ENCODE assay signal across 29 cellular contexts in genomic region chr6:1496836-1497592, GRCh38.
DNase-seq lines count a peak whose midpoint lies in the region; ATAC-seq lines count a peak whose summit lies in the region.
"Had no signal": no experiment of that assay in that cellular context is flagged by ENCODE, and none has a peak within 500 bp of the region (broad histone marks: within the 10 kb centered on the region; RNA-seq: fewer than 3 reads in every experiment).

No MANE protein-coding gene starts in this region.

- no peaks in the 10 kb centered on the region for H3K27me3 ChIP-seq in muscle layer of colon (ENCODE audit: control insufficient read depth in 1 of 2, insufficient read depth in 2 of 2, low read length in 2 of 2)
- H3K27me3 ChIP-seq: BLaER1 treated with 17β-estradiol and CSF1 and Interleukin-3, amounts not matched to agents 10 nM and 100 nM; esophagus squamous epithelium; suprapubic skin; upper lobe of right lung had no signal

- H3K36me3 ChIP-seq in muscle layer of colon (ENCODE audit: insufficient read depth, low read length), result no peaks in the 10 kb centered on the region
- H3K36me3 ChIP-seq: BLaER1 treated with 17β-estradiol and CSF1 and Interleukin-3, amounts not matched to agents 10 nM and 100 nM; esophagus squamous epithelium; suprapubic skin; upper lobe of right lung had no signal

- H3K9ac ChIP-seq in muscle layer of colon (ENCODE audit: low read length), result no peak overlapping the region
- H3K9ac ChIP-seq: BLaER1 treated with 17β-estradiol and CSF1 and Interleukin-3, amounts not matched to agents 10 nM and 100 nM; GM23248 had no signal

- no peaks in the 10 kb centered on the region for H3K9me3 ChIP-seq in muscle layer of colon (ENCODE audit: low read length)
- H3K9me3 ChIP-seq: mucosa of descending colon, suprapubic skin, upper lobe of right lung had no signal

- H3K27ac ChIP-seq in muscle layer of colon (ENCODE audit: low read depth, low read length), result peak overlapping the region; percentile 6
- H3K27ac ChIP-seq: BLaER1 treated with 17β-estradiol and CSF1 and Interleukin-3, amounts not matched to agents 10 nM and 100 nM; esophagus squamous epithelium; GM23248; skin epidermis; suprapubic skin; upper lobe of right lung; VCaP had no signal

- in situ Hi-C loops in G401 (cut with HindIII; ENCODE audit: low sequenced_read_pairs), result no loop called here

- ATAC-seq in GM21737 (IDR thresholded peaks at IDR 0.05; ENCODE audit: unreplicated experiment) (no peak), HG03175 (IDR thresholded peaks at IDR 0.05; ENCODE audit: unreplicated experiment) (no peak)
- ATAC-seq: activated CD8-positive, alpha-beta T cell treated with anti-CD3 and anti-CD28 coated beads, Interleukin-2, amount 10 ng/mL, durations not matched to agents 7 days and 5 days; activated T-helper 17 cell treated with anti-CD3 and anti-CD28 coated beads, Interleukin-2, amount 50 U/mL, for 72 hours; mucosa of descending colon; Panc1; stimulated activated naive B cell treated with anti-CD40 and anti-IgM and Interleukin-4, amounts not matched to agents 10 μg/mL and 1 μg/mL and 100 μg/mL, for 72 hours; upper lobe of right lung had no signal

- DNase-seq in G401 (ENCODE audit: low spot score) (peak; percentile 27), NCI-H128 (lab: John Stamatoyannopoulos, UW; ENCODE audit: unreplicated experiment) (peak; percentile 40), NCI-H69 (lab: John Stamatoyannopoulos, UW) (peak; percentile 29)
- no peak for DNase-seq in activated effector memory CD4-positive, alpha-beta T cell treated with anti-CD3 and anti-CD28 coated beads, Interleukin-2, amount 50 U/mL, for 16 hours
- DNase-seq: activated CD4-positive, alpha-beta T cell treated with anti-CD3 and anti-CD28 coated beads for 4 hours; activated CD8-positive, alpha-beta T cell treated with anti-CD3 and anti-CD28 coated beads, Interleukin-2, amount 10 ng/mL, durations not matched to agents 7 days and 5 days; activated naive CD4-positive, alpha-beta T cell treated with anti-CD3 and anti-CD28 coated beads, Interleukin-2, amount 50 U/mL, for 16 hours; amniotic stem cell; esophagus squamous epithelium; GM23248; mammary epithelial cell; mucosa of descending colon; NCI-H1092; NCI-H2029 treated with DMSO at 0.1 percent for 48 hours; NCI-H510A; SIG-M5; stimulated activated naive B cell treated with anti-CD40 and anti-IgM and Interleukin-4, amounts not matched to agents 10 μg/mL and 1 μg/mL and 100 μg/mL, for 72 hours; SW 1271; T-helper 9 cell; upper lobe of right lung had no signal

- H3K4me1 ChIP-seq in muscle layer of colon (ENCODE audit: insufficient read depth, low read length), result peaks cover 40% of the 10 kb centered on the region
- H3K4me1 ChIP-seq: BLaER1 treated with 17β-estradiol and CSF1 and Interleukin-3, amounts not matched to agents 10 nM and 100 nM; esophagus squamous epithelium; suprapubic skin; upper lobe of right lung had no signal

- H3K4me3 ChIP-seq in muscle layer of colon (ENCODE audit: low read depth in 1 of 2, low read length in 2 of 2), result no peak overlapping the region
- H3K4me3 ChIP-seq: BLaER1 treated with 17β-estradiol and CSF1 and Interleukin-3, amounts not matched to agents 10 nM and 100 nM; esophagus squamous epithelium; GM23248; mucosa of descending colon; skin epidermis; suprapubic skin; upper lobe of right lung had no signal
